In the genomic region with DNA sequence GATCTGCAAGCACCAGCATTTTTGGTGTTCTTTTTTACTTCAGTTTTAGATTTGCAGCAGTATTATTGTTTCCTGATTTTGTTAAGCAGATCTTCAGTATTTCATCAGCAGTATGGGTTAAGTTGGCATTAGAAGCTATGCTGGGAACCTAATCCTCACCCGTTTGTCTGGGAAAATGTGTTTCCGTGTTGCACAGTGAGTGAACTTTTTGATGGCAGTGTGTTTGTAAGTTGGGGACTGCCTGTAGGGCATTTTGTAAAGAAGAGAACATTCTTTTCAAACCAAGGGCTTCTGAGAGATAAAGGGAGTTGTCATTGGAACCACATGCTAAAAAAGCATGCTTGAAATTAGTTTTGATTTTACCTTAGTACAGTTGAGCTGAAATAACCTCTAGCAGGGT, we compare ENCODE assay signal across 22 cellular contexts. TPM values are rescaled to one million over a fixed set of nuclear protein-coding genes. Genes with fewer than 3 reads are reported as not detected.
DNase-seq lines count a peak whose midpoint lies in the region; ATAC-seq, FAIRE-seq and TF ChIP-seq lines count a peak whose summit lies in the region.
"Had no signal": no experiment of that assay in that cellular context is flagged by ENCODE, and none has a peak within 500 bp of the region (broad histone marks: within the 10 kb centered on the region; RNA-seq: fewer than 3 reads in every experiment).

No MANE protein-coding gene starts in this region.

- peak overlapping the region; percentile 53 for H3K27ac Mint-ChIP-seq in osteocyte (ENCODE audit: unreplicated experiment)
- H3K27ac Mint-ChIP-seq: CD4-positive, CD25-positive, alpha-beta regulatory T cell had no signal

- no peaks in the 10 kb centered on the region for H3K27me3 ChIP-seq in BLaER1 treated with 17β-estradiol and CSF1 and Interleukin-3, amounts not matched to agents 10 nM and 100 nM
- no peaks in the 10 kb centered on the region for H3K27me3 ChIP-seq in HUES64 (ENCODE audit: insufficient read depth, low read length)
- no peaks in the 10 kb centered on the region for H3K27me3 ChIP-seq in GM12878 (replicated peaks in 1 of 2; ENCODE audit: control insufficient read depth in 2 of 2, insufficient read depth in 2 of 2, low read length in 1 of 2)
- no peaks in the 10 kb centered on the region for H3K27me3 ChIP-seq in Peyer's patch
- H3K27me3 ChIP-seq in brain microvascular endothelial cell (replicated peaks), result no peaks in the 10 kb centered on the region
- H3K27me3 ChIP-seq: BE2C had no signal

- DNase-seq in GM12878 (ENCODE audit: low read depth, low spot score) (no peak), osteocyte (ENCODE audit: extremely low spot score, unreplicated experiment) (no peak), cerebellar nuclear complex (lab: John Stamatoyannopoulos, UW) (no peak), Peyer's patch (no peak), brain microvascular endothelial cell (no peak)
- DNase-seq: BE2C; CD4-positive, CD25-positive, alpha-beta regulatory T cell; DMS79; GM23248; H9; IMR-90; NCI-H1694 treated with DMSO at 0.1 percent for 48 hours; NCI-H2081 treated with DMSO at 0.1 percent for 48 hours; NCI-H446; NCI-H526; Right ventricle myocardium superior had no signal

- in situ Hi-C loops in GM12878 (cut with MboI), result no loop called here
- in situ Hi-C loops in brain microvascular endothelial cell (cut with HindIII; ENCODE audit: low pct_ligation_motif_present, low sequenced_read_pairs), result no loop called here

- H3K4me3 ChIP-seq in BLaER1 treated with 17β-estradiol and CSF1 and Interleukin-3, amounts not matched to agents 10 nM and 100 nM, result no peak overlapping the region
- H3K4me3 ChIP-seq in HUES64 (ENCODE audit: low read length) (no peak overlapping the region), GM12878 (no peak overlapping the region), Peyer's patch (no peak overlapping the region), brain microvascular endothelial cell (ENCODE audit: low read depth, low read length) (no peak overlapping the region)
- H3K4me3 ChIP-seq: GM23248 had no signal

- no peak for FAIRE-seq in GM12878 (lab: Jason Lieb, UNC)
- FAIRE-seq: A204.1, GM12891, HTR-8/SVneo had no signal

- SMC1A ChIA-PET in GM12878 (lab: Charles Lee; ENCODE audit: uncharacterized antibody, unreplicated experiment), result interaction anchor here (0.8 to 2.8 kb wide), 9 partner anchors 8 to 139 kb away, joined by 3 to 15 read pairs (median 4); no protein-coding TSS in a partner anchor

- no TSS peak for BruUV-seq in GM12878 (replicated peaks; lab: Mats Ljungman, UMichigan)

- TF ChIP-seq RAD21 in GM12878 (IDR thresholded peaks at IDR 0.05; ENCODE audit: insufficient read depth, low read depth, low read length), result no peak

- peaks cover 0 to 19% (median 5%) of the 10 kb centered on the region in 11 experiments; a peak in 7 of 22 replicates for H3K9me3 ChIP-seq in BLaER1 treated with 17β-estradiol and CSF1 and Interleukin-3, amounts not matched to agents 10 nM and 100 nM (replicated peaks in 1 of 11)
- H3K9me3 ChIP-seq in HUES64 (ENCODE audit: insufficient read depth, low read depth, low read length), result no peaks in the 10 kb centered on the region
- H3K9me3 ChIP-seq in GM12878 (replicated peaks; ENCODE audit: control insufficient read depth, insufficient read depth, low read length), result no peaks in the 10 kb centered on the region
- no peaks in the 10 kb centered on the region for H3K9me3 ChIP-seq in Peyer's patch
- H3K9me3 ChIP-seq: BE2C had no signal

- peaks cover 38% of the 10 kb centered on the region for H3K4me1 Mint-ChIP-seq in osteocyte (ENCODE audit: unreplicated experiment)

- no peak overlapping the region for H3K9ac ChIP-seq in BLaER1 treated with 17β-estradiol and CSF1 and Interleukin-3, amounts not matched to agents 10 nM and 100 nM
- no peak overlapping the region for H3K9ac ChIP-seq in HUES64 (ENCODE audit: low read depth, low read length)
- no peak overlapping the region; the same call in 1 of the 2 replicates for H3K9ac ChIP-seq in GM12878 (ENCODE audit: control insufficient read depth, insufficient read depth, low read length)
- H3K9ac ChIP-seq: GM23248, KMS-11 had no signal

- peaks cover 0 to 43% (median 27%) of the 10 kb centered on the region in 11 experiments; a peak in 16 of 22 replicates for H3K36me3 ChIP-seq in BLaER1 treated with 17β-estradiol and CSF1 and Interleukin-3, amounts not matched to agents 10 nM and 100 nM
- H3K36me3 ChIP-seq in HUES64 (ENCODE audit: insufficient read depth, low read length) (0 out of 2 replicates have a peak, but pooled peaks cover 5% of the 10 kb centered on the region), GM12878 (ENCODE audit: control insufficient read depth in 2 of 2, insufficient read depth in 2 of 2, low read length in 1 of 2) (peaks cover 2 to 4% of the 10 kb centered on the region in 2 experiments; a peak in 3 of 4 replicates), Peyer's patch (no peaks in the 10 kb centered on the region), brain microvascular endothelial cell (replicated peaks) (no peaks in the 10 kb centered on the region)

- peak overlapping the region in 8 of 11 experiments; percentile 39 to 65 (median 46); a peak in 10 of 22 replicates for H3K4me2 ChIP-seq in BLaER1 treated with 17β-estradiol and CSF1 and Interleukin-3, amounts not matched to agents 10 nM and 100 nM
- H3K4me2 ChIP-seq in GM12878 (ENCODE audit: control insufficient read depth, insufficient read depth), result no peak overlapping the region
- H3K4me2 ChIP-seq: KMS-11 had no signal

- peak overlapping the region; percentile 3 for H3K4me3 Mint-ChIP-seq in osteocyte (ENCODE audit: unreplicated experiment)
- H3K4me3 Mint-ChIP-seq: CD4-positive, CD25-positive, alpha-beta regulatory T cell; H9 had no signal

- H3K9me3 Mint-ChIP-seq in osteocyte (ENCODE audit: unreplicated experiment), result no peaks in the 10 kb centered on the region
- H3K9me3 Mint-ChIP-seq: CD4-positive, CD25-positive, alpha-beta regulatory T cell had no signal

- no peak for TF ChIP-seq CTCF in GM12878 (IDR thresholded peaks at IDR 0.05 in 2 of 3, conservative IDR thresholded peaks at IDR 0.05 in 1 of 3; ENCODE audit: control insufficient read depth in 2 of 3, extremely low read depth in 1 of 3, insufficient read depth in 1 of 3, low read depth in 3 of 3, low read length in 3 of 3)
- TF ChIP-seq CTCF in osteocyte (IDR thresholded peaks at IDR 0.05), result no peak
- no peak for TF ChIP-seq CTCF in Peyer's patch (IDR thresholded peaks at IDR 0.05)
- TF ChIP-seq CTCF in brain microvascular endothelial cell (IDR thresholded peaks at IDR 0.05; ENCODE audit: low read depth, low read length, missing control alignments), result no peak

- H3K79me2 ChIP-seq in GM12878 (ENCODE audit: control insufficient read depth, insufficient read depth, low read length), result peaks cover 71% of the 10 kb centered on the region

- H3K27ac ChIP-seq in BLaER1 treated with 17β-estradiol and CSF1 and Interleukin-3, amounts not matched to agents 10 nM and 100 nM, result no peak overlapping the region
- H3K27ac ChIP-seq in HUES64 (ENCODE audit: low read depth, low read length) (peak overlapping the region; percentile 15; the same call in 1 of the 2 replicates), GM12878 (ENCODE audit: control insufficient read depth, insufficient read depth) (0 out of 2 replicates have a peak overlapping the region, but pooled peaks have one; percentile 27), Peyer's patch (no peak overlapping the region), brain microvascular endothelial cell (no peak overlapping the region)
- H3K27ac ChIP-seq: GM23248, KMS-11 had no signal

- H3K36me3 Mint-ChIP-seq in osteocyte (ENCODE audit: unreplicated experiment), result peaks cover 2% of the 10 kb centered on the region
- H3K36me3 Mint-ChIP-seq: CD4-positive, CD25-positive, alpha-beta regulatory T cell had no signal

- intact Hi-C loops in GM12878 (cut with micrococcal nuclease; ENCODE audit: unreplicated experiment), result no loop called here

- POLR2A ChIA-PET in GM12878 (lab: Charles Lee), result interaction anchor here (1.8 kb wide), 1 partner anchor 11 kb away, joined by 7 read pairs; no protein-coding TSS in a partner anchor

- peaks cover 0 to 99% (median 86%) of the 10 kb centered on the region in 11 experiments; a peak in 21 of 22 replicates for H4K20me1 ChIP-seq in BLaER1 treated with 17β-estradiol and CSF1 and Interleukin-3, amounts not matched to agents 10 nM and 100 nM
- H4K20me1 ChIP-seq in GM12878 (ENCODE audit: control insufficient read depth, insufficient read depth), result no peaks in the 10 kb centered on the region

- no peak; the same call in 2 of the 3 replicates for ATAC-seq in GM12878

- H2AFZ ChIP-seq in GM12878 (ENCODE audit: control insufficient read depth, low read depth, low read length), result no peak overlapping the region
- H2AFZ ChIP-seq: GM23248 had no signal

- RAD21 ChIA-PET in GM12878 (lab: Charles Lee; ENCODE audit: unreplicated experiment), result interaction anchor here (1.0 to 3.0 kb wide), 7 partner anchors 10 to 177 kb away, joined by 3 to 10 read pairs (median 4); no protein-coding TSS in a partner anchor

- TF ChIP-seq POLR2A in GM12878 (IDR thresholded peaks at IDR 0.05; ENCODE audit: low read depth, low read length), result no peak
- no peak for TF ChIP-seq POLR2A in Peyer's patch (IDR thresholded peaks at IDR 0.05)

- CTCF ChIA-PET in GM12878 (lab: Yijun Ruan, JAX), result interaction anchor here (0.6 to 1.7 kb wide), 7 partner anchors 21 to 1134 kb away, joined by 3 to 7 read pairs (median 3); a partner anchor contains a TSS

- no peak for TF ChIP-seq EP300 in GM12878 (IDR thresholded peaks at IDR 0.05; ENCODE audit: borderline replicate concordance in 1 of 2, control insufficient read depth in 1 of 2, low read depth in 2 of 2, low read length in 2 of 2)

- peaks cover 23 to 52% (median 31%) of the 10 kb centered on the region in 10 experiments for H3K4me1 ChIP-seq in BLaER1 treated with 17β-estradiol and CSF1 and Interleukin-3, amounts not matched to agents 10 nM and 100 nM
- peaks cover 26% of the 10 kb centered on the region for H3K4me1 ChIP-seq in HUES64 (ENCODE audit: insufficient read depth, low read length)
- peaks cover 20% of the 10 kb centered on the region for H3K4me1 ChIP-seq in GM12878 (ENCODE audit: control insufficient read depth, insufficient read depth, low read length)
- H3K4me1 ChIP-seq in Peyer's patch, result peaks cover 0 to 37% (median 0%) of the 10 kb centered on the region in 4 donors

- 88% methylated on average over 2 of the region's 2 CpGs for WGBS in HUES64
- 100% methylated on average over 2 of the region's 2 CpGs for whole genome bisulfite sequencing in GM12878 (ENCODE audit: insufficient coverage, insufficient replicate concordance, low lambda C conversion rate, missing lambda C conversion rate)

- H3K27me3 Mint-ChIP-seq in osteocyte (ENCODE audit: unreplicated experiment), result no peaks in the 10 kb centered on the region

RNA-seq across cellular contexts. Expression of a gene that starts 35.9 kb away (rescaled TPM):
- 61.4 TPM for polyA plus RNA-seq in HUES64 (2013, experiment 1 of 2)
- polyA plus RNA-seq in HUES64 (2013, experiment 2 of 2), result 57.2 TPM
- total RNA-seq in GM12878 (2013; cell fraction: nucleolus; rRNA removed), result 49.7 and 55.2 TPM in 2 replicates
- total RNA-seq in GM12878 (2014; rRNA removed) (99.9 and 105 TPM in 2 replicates), GM12878 (2014; rRNA removed; fragmentation: Illumina TruSeq; extraction: Trizol) (55.3 and 57.0 TPM in 2 replicates), GM12878 (2021) (70.9 and 74.0 TPM in 2 replicates), osteocyte (49.8 and 50.1 TPM in 2 replicates), Peyer's patch (100 to 1,000 TPM in 2 of 4 donors, 10 to 100 TPM in 2; 36.3 to 117 (median 84.7) TPM)
- 35.8 TPM for polyA plus RNA-seq in GM12878 (2011; ENCODE audit: low read depth)
- polyA plus RNA-seq in GM12878 (2011; rRNA removed) (79.0 and 95.4 TPM in 2 replicates), GM12878 (2014; fragmentation: Illumina TruSeq; extraction: Trizol) (59.0 and 70.7 TPM in 2 replicates), GM12878 (2014; fragmentation: Nextera tagmentation; extraction: Ambion mirVana) (10 to 100 TPM; 67.0 to 74.3 TPM), GM12878 (2014; rRNA removed) (96.3 and 97.0 TPM in 2 replicates), GM12878 (2016; fragmentation: Nextera tagmentation; extraction: Ambion mirVana) (100 to 1,000 TPM in 1 of 2 experiments, 10 to 100 TPM in 1; 97.6 to 106 TPM)
- 117 and 130 TPM in 2 replicates for polyA plus RNA-seq in GM12878 (2011; cell fraction: cytosol; rRNA removed)
- polyA plus RNA-seq in GM12878 (2011; cell fraction: nucleus; rRNA removed), result 66.9 and 67.2 TPM in 2 replicates
- polyA plus RNA-seq in GM12878 (2012), result 34.8 and 36.4 TPM in 2 replicates
- polyA minus RNA-seq in GM12878 (2011; rRNA and poly(A)+ RNA removed), result 129 and 137 TPM in 2 replicates
- polyA minus RNA-seq in GM12878 (2011; cell fraction: cytosol; rRNA and poly(A)+ RNA removed), result 42.0 and 46.0 TPM in 2 replicates
- 27.6 and 52.4 TPM in 2 replicates for polyA minus RNA-seq in GM12878 (2011; cell fraction: nucleus; rRNA and poly(A)+ RNA removed)

Comparison
In these comparisons a context has a peak if more than half of its experiments do, and no peak if none do; other contexts are left out.
1. H3K27ac ChIP-seq: peak in HUES64 (single experiment) and GM12878 (single experiment); none in BLaER1 treated with 17β-estradiol and CSF1 and Interleukin-3, amounts not matched to agents 10 nM and 100 nM (0 of 11), Peyer's patch (0 of 4) and brain microvascular endothelial cell (single experiment).